In genomic region chr18:58886864-58887612, GRCh38 we compare ENCODE assay signal across 7 cellular contexts. TPM values are rescaled to one million over a fixed set of nuclear protein-coding genes. Genes with fewer than 3 reads are reported as not detected.
DNase-seq lines count a peak whose midpoint lies in the region; ATAC-seq and TF ChIP-seq lines count a peak whose summit lies in the region.

No MANE protein-coding gene starts in this region.

- H3K36me3 ChIP-seq in tibial artery, result peaks cover 0 to 10% (median 3%) of the 10 kb centered on the region in 3 donors
- no peaks in the 10 kb centered on the region for H3K36me3 ChIP-seq in naive thymus-derived CD4-positive, alpha-beta T cell (ENCODE audit: control insufficient read depth in 2 of 3, insufficient read depth in 3 of 3, low read length in 3 of 3)

- no peak for TF ChIP-seq CTCF in tibial artery (IDR thresholded peaks at IDR 0.05)
- no peak for TF ChIP-seq CTCF in RWPE1 (conservative IDR thresholded peaks at IDR 0.05; ENCODE audit: low read depth)
- TF ChIP-seq CTCF in activated CD8-positive, alpha-beta T cell treated with anti-CD3 and anti-CD28 coated beads for 36 hours (IDR thresholded peaks at IDR 0.05), result no peak

- peaks cover 9% of the 10 kb centered on the region for H3K4me1 Mint-ChIP-seq in activated T-helper 17 cell treated with anti-CD3 and anti-CD28 coated beads, Interleukin-2, amount 50 U/mL, for 72 hours
- peaks cover 8% of the 10 kb centered on the region for H3K4me1 Mint-ChIP-seq in activated CD8-positive, alpha-beta T cell treated with anti-CD3 and anti-CD28 coated beads for 36 hours (ENCODE audit: low read depth)
- H3K4me1 Mint-ChIP-seq in naive thymus-derived CD4-positive, alpha-beta T cell, result peaks cover 0 to 18% (median 10%) of the 10 kb centered on the region in 7 donors

- H3K4me3 ChIP-seq in tibial artery, result peak overlapping the region; percentile 5 to 30
- no peak overlapping the region for H3K4me3 ChIP-seq in naive thymus-derived CD4-positive, alpha-beta T cell (ENCODE audit: low read length)

- no peaks in the 10 kb centered on the region for H3K9me3 ChIP-seq in tibial artery
- no peaks in the 10 kb centered on the region for H3K9me3 ChIP-seq in naive thymus-derived CD4-positive, alpha-beta T cell (ENCODE audit: control insufficient read depth in 2 of 3, low read length in 3 of 3)

- POLR2A ChIA-PET in RWPE1 (lab: Yijun Ruan, JAX; ENCODE audit: low non-redundant PET), result no interaction called here
- POLR2A ChIA-PET in activated CD8-positive, alpha-beta T cell treated with anti-CD3 and anti-CD28 coated beads for 36 hours (lab: Charles Lee), result no interaction called here
- POLR2A ChIA-PET in naive thymus-derived CD4-positive, alpha-beta T cell (lab: Charles Lee), result no interaction called here

- H3K4me1 ChIP-seq in tibial artery, result peaks cover 0 to 74% (median 37%) of the 10 kb centered on the region in 4 donors
- peaks cover 0 to 6% of the 10 kb centered on the region in 2 donors for H3K4me1 ChIP-seq in naive thymus-derived CD4-positive, alpha-beta T cell (ENCODE audit: control insufficient read depth in 2 of 2, insufficient read depth in 2 of 2, low read length in 2 of 2)

- CTCF ChIA-PET in RWPE1 (lab: Yijun Ruan, JAX), result no interaction called here
- CTCF ChIA-PET in activated CD8-positive, alpha-beta T cell treated with anti-CD3 and anti-CD28 coated beads for 36 hours (lab: Charles Lee), result interaction anchor here (0.6 kb wide), 1 partner anchor 26 kb away, joined by 3 read pairs; no protein-coding TSS in a partner anchor
- CTCF ChIA-PET in naive thymus-derived CD4-positive, alpha-beta T cell (lab: Charles Lee), result no interaction called here

- H3K27me3 ChIP-seq in tibial artery, result no peaks in the 10 kb centered on the region
- no peaks in the 10 kb centered on the region for H3K27me3 ChIP-seq in naive thymus-derived CD4-positive, alpha-beta T cell (ENCODE audit: control insufficient read depth in 2 of 2, insufficient read depth in 2 of 2, low read length in 2 of 2)

- no peaks in the 10 kb centered on the region for H3K9me3 Mint-ChIP-seq in activated T-helper 17 cell treated with anti-CD3 and anti-CD28 coated beads, Interleukin-2, amount 50 U/mL, for 72 hours
- H3K9me3 Mint-ChIP-seq in activated CD8-positive, alpha-beta T cell treated with anti-CD3 and anti-CD28 coated beads for 36 hours, result no peaks in the 10 kb centered on the region
- peaks cover 0 to 2% (median 0%) of the 10 kb centered on the region in 11 donors for H3K9me3 Mint-ChIP-seq in naive thymus-derived CD4-positive, alpha-beta T cell

- H3K27ac ChIP-seq in tibial artery (peak overlapping the region; percentile 69 to 82), RWPE1 (no peak overlapping the region)
- no peak overlapping the region for H3K27ac ChIP-seq in naive thymus-derived CD4-positive, alpha-beta T cell (ENCODE audit: low read depth, low read length)

- intact Hi-C loops in tibial artery (cut with DNase I; ENCODE audit: low total_unique reads), result no loop called here
- intact Hi-C loops in activated CD8-positive, alpha-beta T cell treated with anti-CD3 and anti-CD28 coated beads for 36 hours (cut with micrococcal nuclease), result no loop called here
- intact Hi-C loops in naive thymus-derived CD4-positive, alpha-beta T cell (cut with micrococcal nuclease), result no loop called here

- H3K27ac Mint-ChIP-seq in activated T-helper 17 cell treated with anti-CD3 and anti-CD28 coated beads, Interleukin-2, amount 50 U/mL, for 72 hours, result peak overlapping the region; percentile 20
- no peak overlapping the region for H3K27ac Mint-ChIP-seq in activated CD8-positive, alpha-beta T cell treated with anti-CD3 and anti-CD28 coated beads for 36 hours
- no peak overlapping the region for H3K27ac Mint-ChIP-seq in naive thymus-derived CD4-positive, alpha-beta T cell

- H3K27me3 Mint-ChIP-seq in activated T-helper 17 cell treated with anti-CD3 and anti-CD28 coated beads, Interleukin-2, amount 50 U/mL, for 72 hours, result peaks cover 4% of the 10 kb centered on the region
- peaks cover 17% of the 10 kb centered on the region for H3K27me3 Mint-ChIP-seq in activated CD8-positive, alpha-beta T cell treated with anti-CD3 and anti-CD28 coated beads for 36 hours
- peaks cover 10 to 28% (median 19%) of the 10 kb centered on the region in 5 donors for H3K27me3 Mint-ChIP-seq in naive thymus-derived CD4-positive, alpha-beta T cell

- peak overlapping the region; percentile 33 for H3K4me3 Mint-ChIP-seq in activated T-helper 17 cell treated with anti-CD3 and anti-CD28 coated beads, Interleukin-2, amount 50 U/mL, for 72 hours
- no peak overlapping the region for H3K4me3 Mint-ChIP-seq in activated CD8-positive, alpha-beta T cell treated with anti-CD3 and anti-CD28 coated beads for 36 hours
- H3K4me3 Mint-ChIP-seq in naive thymus-derived CD4-positive, alpha-beta T cell, result no peak overlapping the region

- ATAC-seq in HG02642 (IDR thresholded peaks at IDR 0.05; ENCODE audit: poor library complexity, unreplicated experiment), result peak; percentile 3
- no peak for ATAC-seq in activated T-helper 17 cell treated with anti-CD3 and anti-CD28 coated beads, Interleukin-2, amount 50 U/mL, for 72 hours (replicated peaks)
- ATAC-seq in activated CD8-positive, alpha-beta T cell treated with anti-CD3 and anti-CD28 coated beads for 36 hours, result no peak
- ATAC-seq in naive thymus-derived CD4-positive, alpha-beta T cell, result no peak

- peak; percentile 82 for DNase-seq in islet precursor cell
- no peak for DNase-seq in tibial artery
- no peak for DNase-seq in RWPE1 (ENCODE audit: low spot score)
- no peak for DNase-seq in activated CD8-positive, alpha-beta T cell treated with anti-CD3 and anti-CD28 coated beads for 36 hours
- no peak for DNase-seq in naive thymus-derived CD4-positive, alpha-beta T cell

- no peaks in the 10 kb centered on the region for H3K36me3 Mint-ChIP-seq in activated T-helper 17 cell treated with anti-CD3 and anti-CD28 coated beads, Interleukin-2, amount 50 U/mL, for 72 hours (ENCODE audit: low read depth)
- H3K36me3 Mint-ChIP-seq in activated CD8-positive, alpha-beta T cell treated with anti-CD3 and anti-CD28 coated beads for 36 hours (ENCODE audit: low read depth), result no peaks in the 10 kb centered on the region
- H3K36me3 Mint-ChIP-seq in naive thymus-derived CD4-positive, alpha-beta T cell, result no peaks in the 10 kb centered on the region

RNA-seq across cellular contexts. Expression of gene ZNF532, which starts 22.4 kb away (rescaled TPM):
- total RNA-seq in activated T-helper 17 cell treated with anti-CD3 and anti-CD28 coated beads, Interleukin-2, amount 50 U/mL, for 72 hours, result 10 to 100 TPM in 1 of 2 donors, 1 to 10 TPM in 1; 8.6 to 11.8 TPM
- total RNA-seq in activated CD8-positive, alpha-beta T cell treated with anti-CD3 and anti-CD28 coated beads for 36 hours, result 1 to 10 TPM; 1.3 to 1.8 TPM
- total RNA-seq in naive thymus-derived CD4-positive, alpha-beta T cell, result 10 to 100 TPM in 4 of 5 experiments, under 1 TPM in 1; 0.89 to 15.7 (median 14.3) TPM
- polyA plus RNA-seq in naive thymus-derived CD4-positive, alpha-beta T cell, result under 1 TPM in 1 of 2 donors, not detected in 1; 0.28 TPM

Comparison
In these comparisons a context has a peak if more than half of its experiments do, and no peak if none do; other contexts are left out.
1. H3K27ac ChIP-seq: peak in tibial artery (2 of 2); none in RWPE1 (single experiment) and naive thymus-derived CD4-positive, alpha-beta T cell (single experiment).